2 cellular contexts compared by ENCODE assay signal in genomic region chr6:34362909-34363713, GRCh38.
A peak's percentile ranks its signal among the peaks of the same experiment; 100 is the strongest.
TF ChIP-seq lines count a peak whose summit lies in the region.

No MANE protein-coding gene starts in this region.

TF ChIP-seq in HEK293, 187 proteins besides CTCF, POLR2A, EP300 and RAD21 (continued from another document):
- TF ChIP-seq MYNN (tag by site-specific recombination; IDR thresholded peaks at IDR 0.05; ENCODE audit: borderline replicate concordance), result no peak
- TF ChIP-seq, protein P1, sequence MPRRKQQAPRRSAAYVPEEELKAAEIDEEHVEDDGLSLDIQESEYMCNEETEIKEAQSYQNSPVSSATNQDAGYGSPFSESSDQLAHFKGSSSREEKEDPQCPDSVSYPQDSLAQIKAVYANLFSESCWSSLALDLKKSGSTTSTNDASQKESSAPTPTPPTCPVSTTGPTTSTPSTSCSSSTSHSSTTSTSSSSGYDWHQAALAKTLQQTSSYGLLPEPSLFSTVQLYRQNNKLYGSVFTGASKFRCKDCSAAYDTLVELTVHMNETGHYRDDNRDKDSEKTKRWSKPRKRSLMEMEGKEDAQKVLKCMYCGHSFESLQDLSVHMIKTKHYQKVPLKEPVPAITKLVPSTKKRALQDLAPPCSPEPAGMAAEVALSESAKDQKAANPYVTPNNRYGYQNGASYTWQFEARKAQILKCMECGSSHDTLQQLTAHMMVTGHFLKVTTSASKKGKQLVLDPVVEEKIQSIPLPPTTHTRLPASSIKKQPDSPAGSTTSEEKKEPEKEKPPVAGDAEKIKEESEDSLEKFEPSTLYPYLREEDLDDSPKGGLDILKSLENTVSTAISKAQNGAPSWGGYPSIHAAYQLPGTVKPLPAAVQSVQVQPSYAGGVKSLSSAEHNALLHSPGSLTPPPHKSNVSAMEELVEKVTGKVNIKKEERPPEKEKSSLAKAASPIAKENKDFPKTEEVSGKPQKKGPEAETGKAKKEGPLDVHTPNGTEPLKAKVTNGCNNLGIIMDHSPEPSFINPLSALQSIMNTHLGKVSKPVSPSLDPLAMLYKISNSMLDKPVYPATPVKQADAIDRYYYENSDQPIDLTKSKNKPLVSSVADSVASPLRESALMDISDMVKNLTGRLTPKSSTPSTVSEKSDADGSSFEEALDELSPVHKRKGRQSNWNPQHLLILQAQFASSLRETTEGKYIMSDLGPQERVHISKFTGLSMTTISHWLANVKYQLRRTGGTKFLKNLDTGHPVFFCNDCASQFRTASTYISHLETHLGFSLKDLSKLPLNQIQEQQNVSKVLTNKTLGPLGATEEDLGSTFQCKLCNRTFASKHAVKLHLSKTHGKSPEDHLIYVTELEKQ (tag by site-specific recombination; IDR thresholded peaks at IDR 0.05; ENCODE audit: borderline replicate concordance), result no peak
- TF ChIP-seq, protein P2, sequence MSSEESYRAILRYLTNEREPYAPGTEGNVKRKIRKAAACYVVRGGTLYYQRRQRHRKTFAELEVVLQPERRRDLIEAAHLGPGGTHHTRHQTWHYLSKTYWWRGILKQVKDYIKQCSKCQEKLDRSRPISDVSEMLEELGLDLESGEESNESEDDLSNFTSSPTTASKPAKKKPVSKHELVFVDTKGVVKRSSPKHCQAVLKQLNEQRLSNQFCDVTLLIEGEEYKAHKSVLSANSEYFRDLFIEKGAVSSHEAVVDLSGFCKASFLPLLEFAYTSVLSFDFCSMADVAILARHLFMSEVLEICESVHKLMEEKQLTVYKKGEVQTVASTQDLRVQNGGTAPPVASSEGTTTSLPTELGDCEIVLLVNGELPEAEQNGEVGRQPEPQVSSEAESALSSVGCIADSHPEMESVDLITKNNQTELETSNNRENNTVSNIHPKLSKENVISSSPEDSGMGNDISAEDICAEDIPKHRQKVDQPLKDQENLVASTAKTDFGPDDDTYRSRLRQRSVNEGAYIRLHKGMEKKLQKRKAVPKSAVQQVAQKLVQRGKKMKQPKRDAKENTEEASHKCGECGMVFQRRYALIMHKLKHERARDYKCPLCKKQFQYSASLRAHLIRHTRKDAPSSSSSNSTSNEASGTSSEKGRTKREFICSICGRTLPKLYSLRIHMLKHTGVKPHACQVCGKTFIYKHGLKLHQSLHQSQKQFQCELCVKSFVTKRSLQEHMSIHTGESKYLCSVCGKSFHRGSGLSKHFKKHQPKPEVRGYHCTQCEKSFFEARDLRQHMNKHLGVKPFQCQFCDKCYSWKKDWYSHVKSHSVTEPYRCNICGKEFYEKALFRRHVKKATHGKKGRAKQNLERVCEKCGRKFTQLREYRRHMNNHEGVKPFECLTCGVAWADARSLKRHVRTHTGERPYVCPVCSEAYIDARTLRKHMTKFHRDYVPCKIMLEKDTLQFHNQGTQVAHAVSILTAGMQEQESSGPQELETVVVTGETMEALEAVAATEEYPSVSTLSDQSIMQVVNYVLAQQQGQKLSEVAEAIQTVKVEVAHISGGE (tag by site-specific recombination; conservative IDR thresholded peaks at IDR 0.05; ENCODE audit: low read depth), result no peak
- TF ChIP-seq OVOL3 (tag by site-specific recombination; IDR thresholded peaks at IDR 0.05), result no peak
- TF ChIP-seq HOXA7 (CRISPR knock-in tag; IDR thresholded peaks at IDR 0.05; ENCODE audit: borderline replicate concordance), result no peak
- no peak for TF ChIP-seq ZNF548 (tag by site-specific recombination; IDR thresholded peaks at IDR 0.05)
- no peak for TF ChIP-seq SCRT1 (tag by site-specific recombination; IDR thresholded peaks at IDR 0.05; ENCODE audit: borderline replicate concordance)
- no peak for TF ChIP-seq ZIC2 (tag by site-specific recombination; IDR thresholded peaks at IDR 0.05)
- TF ChIP-seq, protein P3, sequence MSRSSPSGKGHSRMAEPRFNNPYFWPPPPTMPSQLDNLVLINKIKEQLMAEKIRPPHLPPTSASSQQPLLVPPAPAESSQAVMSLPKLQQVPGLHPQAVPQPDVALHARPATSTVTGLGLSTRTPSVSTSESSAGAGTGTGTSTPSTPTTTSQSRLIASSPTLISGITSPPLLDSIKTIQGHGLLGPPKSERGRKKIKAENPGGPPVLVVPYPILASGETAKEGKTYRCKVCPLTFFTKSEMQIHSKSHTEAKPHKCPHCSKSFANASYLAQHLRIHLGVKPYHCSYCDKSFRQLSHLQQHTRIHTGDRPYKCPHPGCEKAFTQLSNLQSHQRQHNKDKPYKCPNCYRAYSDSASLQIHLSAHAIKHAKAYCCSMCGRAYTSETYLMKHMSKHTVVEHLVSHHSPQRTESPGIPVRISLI (tag by site-specific recombination; IDR thresholded peaks at IDR 0.05), result no peak
- TF ChIP-seq, protein P4, sequence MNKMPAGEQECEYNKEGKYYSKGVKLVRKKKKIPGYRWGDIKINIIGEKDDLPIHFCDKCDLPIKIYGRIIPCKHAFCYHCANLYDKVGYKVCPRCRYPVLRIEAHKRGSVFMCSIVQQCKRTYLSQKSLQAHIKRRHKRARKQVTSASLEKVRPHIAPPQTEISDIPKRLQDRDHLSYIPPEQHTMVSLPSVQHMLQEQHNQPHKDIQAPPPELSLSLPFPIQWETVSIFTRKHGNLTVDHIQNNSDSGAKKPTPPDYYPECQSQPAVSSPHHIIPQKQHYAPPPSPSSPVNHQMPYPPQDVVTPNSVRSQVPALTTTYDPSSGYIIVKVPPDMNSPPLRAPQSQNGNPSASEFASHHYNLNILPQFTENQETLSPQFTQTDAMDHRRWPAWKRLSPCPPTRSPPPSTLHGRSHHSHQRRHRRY (tag by site-specific recombination; IDR thresholded peaks at IDR 0.05), result no peak
- no peak for TF ChIP-seq ZNF16 (tag by site-specific recombination; IDR thresholded peaks at IDR 0.05; ENCODE audit: low read depth)
- TF ChIP-seq ZNF549 (tag by site-specific recombination; IDR thresholded peaks at IDR 0.05), result no peak
- TF ChIP-seq ZNF423 (tag by site-specific recombination; IDR thresholded peaks at IDR 0.05), result no peak
- TF ChIP-seq ZNF146 (tag by site-specific recombination; IDR thresholded peaks at IDR 0.05), result no peak
- TF ChIP-seq ZNF202 (tag by site-specific recombination; IDR thresholded peaks at IDR 0.05; ENCODE audit: borderline replicate concordance), result no peak
- no peak for TF ChIP-seq ZNF623 (tag by site-specific recombination; IDR thresholded peaks at IDR 0.05)
TF ChIP-seq in HEK293: peak in this region for 0.

TF ChIP-seq in HepG2, 621 proteins besides CTCF, POLR2A, EP300 and RAD21 (continued from another document):
- TF ChIP-seq FOXA3 (CRISPR knock-in tag; IDR thresholded peaks at IDR 0.05) (peak; percentile 32; the same call in 1 of the 2 replicates), ZNF652 (CRISPR knock-in tag; IDR thresholded peaks at IDR 0.05; ENCODE audit: borderline replicate concordance, low read depth) (0 out of 2 replicates have a peak, but pooled peaks have one; percentile 41), TP53 (CRISPR knock-in tag; conservative IDR thresholded peaks at IDR 0.05) (no peak)
